In genomic region chr1:71053758-71054157, GRCh38 we compare ENCODE assay signal across 22 cellular contexts. TPM values are rescaled to one million over a fixed set of nuclear protein-coding genes. Genes with fewer than 3 reads are reported as not detected.
DNase-seq lines count a peak whose midpoint lies in the region; ATAC-seq, FAIRE-seq and TF ChIP-seq lines count a peak whose summit lies in the region.
"Had no signal": no experiment of that assay in that cellular context is flagged by ENCODE, and none has a peak within 500 bp of the region (broad histone marks: within the 10 kb centered on the region; RNA-seq: fewer than 3 reads in every experiment).

No MANE protein-coding gene starts in this region.

- no peak for TF ChIP-seq EP300 in K562 (IDR thresholded peaks at IDR 0.05; ENCODE audit: low read length)

- no TSS peak for BruUV-seq in K562 (replicated peaks; lab: Mats Ljungman, UMichigan)

- H2AFZ ChIP-seq in DND-41 (ENCODE audit: low read depth, low read length) (no peak overlapping the region), K562 (ENCODE audit: low read depth, low read length) (no peak overlapping the region)
- H2AFZ ChIP-seq: parathyroid adenoma had no signal

- H3K9me1 ChIP-seq in K562 (ENCODE audit: control insufficient read depth, insufficient read depth, low read length), result no peaks in the 10 kb centered on the region

- no peak for FAIRE-seq in K562 (lab: Jason Lieb, UNC)

- H4K20me1 ChIP-seq in DND-41 (ENCODE audit: insufficient read depth, low read length), result no peaks in the 10 kb centered on the region
- H4K20me1 ChIP-seq in K562 (replicated peaks; ENCODE audit: control insufficient read depth, insufficient read depth, low read length), result no peaks in the 10 kb centered on the region

- no peaks in the 10 kb centered on the region for H3K9me3 ChIP-seq in DND-41 (ENCODE audit: insufficient read depth, low read length, severe bottlenecking)
- H3K9me3 ChIP-seq in K562 (replicated peaks; ENCODE audit: control insufficient read depth, insufficient read depth, low read depth, low read length), result no peaks in the 10 kb centered on the region
- H3K9me3 ChIP-seq: sigmoid colon, thoracic aorta had no signal

- 63% methylated on average over 6 of the region's 7 CpGs for WGBS in K562 (ENCODE audit: insufficient coverage, low coverage, missing lambda C conversion rate)

- POLR2A ChIA-PET in K562 (lab: Yijun Ruan, JAX), result interaction anchor here (1.4 to 1.7 kb wide), 2 partner anchors 8 to 11 kb away, joined by 4 to 5 read pairs; no protein-coding TSS in a partner anchor

- H3K36me3 ChIP-seq in DND-41 (ENCODE audit: insufficient read depth, low read length), result peaks cover 10% of the 10 kb centered on the region
- H3K36me3 ChIP-seq in K562 (ENCODE audit: control insufficient read depth, insufficient read depth, low read length), result peaks cover 16% of the 10 kb centered on the region; the same call in 2 of the 3 replicates
- H3K36me3 ChIP-seq: thoracic aorta had no signal

- peak; percentile 21; the same call in 1 of the 3 replicates for ATAC-seq in DND-41 (ENCODE audit: insufficient read depth, low read depth)
- ATAC-seq in HG02610 (IDR thresholded peaks at IDR 0.05; ENCODE audit: unreplicated experiment), result peak; percentile 26
- ATAC-seq in K562, result peak; percentile 6; the same call in 1 of the 3 replicates
- ATAC-seq in sciatic nerve, result peak; percentile 26

- CTCF ChIA-PET in K562 (lab: Yijun Ruan, JAX; ENCODE audit: low intra/inter-chr PET ratio), result no interaction called here

- DNase-seq in DND-41 (no peak), K562 (ENCODE audit: extremely low read depth in 1 of 4, low spot score in 3 of 4) (no peak), sciatic nerve (ENCODE audit: low spot score) (no peak), globus pallidus (ENCODE audit: low spot score) (no peak), EL (no peak), caudate nucleus (lab: John Stamatoyannopoulos, UW) (no peak)
- DNase-seq: activated CD4-positive, alpha-beta T cell treated with anti-CD3 and anti-CD28 coated beads, Interleukin-2, amount 10 ng/mL, durations not matched to agents 24 days and 14 days; activated naive CD4-positive, alpha-beta T cell treated with anti-CD3 and anti-CD28 coated beads for 36 hours; activated T-cell treated with anti-CD3 and anti-CD28 coated beads, Interleukin-2, amount 50 U/mL, for 72 hours; AML-193; amniotic stem cell; CD8-positive, alpha-beta memory T cell; NCI-H1105 treated with DMSO at 0.1 percent for 48 hours; NCI-H2081 treated with DMSO at 0.1 percent for 48 hours; NCI-H510A treated with DMSO at 0.1 percent for 48 hours; nephron progenitor cell; sigmoid colon; T-cell had no signal

- H3K4me2 ChIP-seq in DND-41 (ENCODE audit: insufficient read depth, low read length) (no peak overlapping the region), K562 (ENCODE audit: insufficient read depth, low read length) (no peak overlapping the region)

- no peak for TF ChIP-seq POLR2A in K562 (conservative IDR thresholded peaks at IDR 0.05)

- H3K4me1 ChIP-seq in DND-41 (ENCODE audit: insufficient read depth, low read length) (no peaks in the 10 kb centered on the region), K562 (replicated peaks in 1 of 2; ENCODE audit: control insufficient read depth in 2 of 2, insufficient read depth in 2 of 2, low read length in 2 of 2) (peaks cover 0 to 5% of the 10 kb centered on the region in 2 experiments; a peak in 1 of 5 replicates)
- H3K4me1 ChIP-seq: parathyroid adenoma, sigmoid colon had no signal

- intact Hi-C loops in K562 (cut with micrococcal nuclease), result no loop called here
- intact Hi-C loops in sciatic nerve (cut with DNase I), result no loop called here

- TF ChIP-seq CTCF in DND-41 (IDR thresholded peaks at IDR 0.05; ENCODE audit: borderline replicate concordance, extremely low read depth, low read length, poor library complexity, severe bottlenecking), result no peak
- TF ChIP-seq CTCF in K562 (IDR thresholded peaks at IDR 0.05 in 2 of 3, conservative IDR thresholded peaks at IDR 0.05 in 1 of 3; ENCODE audit: insufficient read depth in 2 of 3, low read depth in 1 of 3, low read length in 3 of 3), result no peak

- H3K79me2 ChIP-seq in DND-41 (ENCODE audit: insufficient read depth, low read length) (no peaks in the 10 kb centered on the region), K562 (ENCODE audit: control insufficient read depth, insufficient read depth, low read length) (no peaks in the 10 kb centered on the region)
- H3K79me2 ChIP-seq: parathyroid adenoma had no signal

- no peak for TF ChIP-seq RAD21 in K562 (CRISPR knock-in tag; conservative IDR thresholded peaks at IDR 0.05 in 1 of 2, IDR thresholded peaks at IDR 0.05 in 1 of 2)

- H3K9ac ChIP-seq in DND-41 (ENCODE audit: low read depth, low read length) (no peak overlapping the region), K562 (ENCODE audit: insufficient read depth in 1 of 2, low read depth in 2 of 2, low read length in 2 of 2) (no peak overlapping the region)
- H3K9ac ChIP-seq: parathyroid adenoma had no signal

- H3K27me3 ChIP-seq in DND-41 (ENCODE audit: insufficient read depth, low read length, poor library complexity), result no peaks in the 10 kb centered on the region
- H3K27me3 ChIP-seq in K562 (ENCODE audit: control insufficient read depth in 2 of 2, insufficient read depth in 2 of 2, low read length in 2 of 2), result no peaks in the 10 kb centered on the region
- H3K27me3 ChIP-seq: sigmoid colon had no signal

- in situ Hi-C loops in K562 (cut with MboI), result loop anchor here (5.0 kb wide), 2 partner anchors 371 to 526 kb away; no protein-coding TSS in a partner anchor

- H3K27ac ChIP-seq in DND-41 (ENCODE audit: low read length) (no peak overlapping the region), K562 (ENCODE audit: extremely low read depth, low read depth, low read length) (no peak overlapping the region), caudate nucleus (ENCODE audit: low read depth, low read length) (no peak overlapping the region)
- H3K27ac ChIP-seq: parathyroid adenoma, sigmoid colon, thoracic aorta had no signal

- H3K4me3 ChIP-seq in DND-41 (ENCODE audit: low read depth in 1 of 2, low read length in 2 of 2) (no peak overlapping the region), K562 (no peak overlapping the region)
- H3K4me3 ChIP-seq: sigmoid colon, thoracic aorta had no signal

TF ChIP-seq in K562, 482 proteins besides CTCF, POLR2A, EP300 and RAD21:
- TF ChIP-seq HMG20A (CRISPR knock-in tag; conservative IDR thresholded peaks at IDR 0.05) (no peak), CAMTA2 (CRISPR knock-in tag; conservative IDR thresholded peaks at IDR 0.05) (no peak), MYNN (IDR thresholded peaks at IDR 0.05) (no peak), MYNN (CRISPR knock-in tag; IDR thresholded peaks at IDR 0.05) (no peak)

RNA-seq across cellular contexts. Expression of gene PTGER3, which starts 6.1 kb away (rescaled TPM):
- 14.8 and 15.1 TPM in 2 replicates for total RNA-seq in K562 (2011; cell fraction: chromatin; rRNA removed; ENCODE audit: low replicate concordance)
- 13.7 and 16.2 TPM in 2 replicates for total RNA-seq in K562 (2011; cell fraction: nucleolus; rRNA removed)
- total RNA-seq in K562 (2011; cell fraction: nucleoplasm; rRNA removed), result 13.1 and 24.9 TPM in 2 replicates
- total RNA-seq in K562 (2014; rRNA removed), result 14.2 and 26.2 TPM in 2 replicates
- total RNA-seq in K562 (2014; rRNA removed; fragmentation: Illumina TruSeq; extraction: Trizol), result 19.0 and 19.2 TPM in 2 replicates
- 18.4 and 20.0 TPM in 2 replicates for total RNA-seq in K562 (2015; rRNA removed; fragmentation: Illumina TruSeq; extraction: Trizol)
- 28.5 and 33.3 TPM in 2 replicates for total RNA-seq in K562 (2021)
- polyA plus RNA-seq in K562 (2011; rRNA removed), result 3.2 and 4.5 TPM in 2 replicates
- polyA plus RNA-seq in K562 (2011; cell fraction: cytosol; rRNA removed), result 3.3 and 10.5 TPM in 2 replicates
- polyA plus RNA-seq in K562 (2011; cell fraction: nucleus; rRNA removed), result 4.9 and 8.3 TPM in 2 replicates
- 15.2 and 16.0 TPM in 2 replicates for polyA plus RNA-seq in K562 (2012)
- 11.6 and 14.6 TPM in 2 replicates for polyA plus RNA-seq in K562 (2014; fragmentation: Illumina TruSeq; extraction: Trizol)
- 1 to 10 TPM; 3.8 to 5.1 TPM for polyA plus RNA-seq in K562 (2014; fragmentation: Nextera tagmentation; extraction: Ambion mirVana)
- 9.7 and 17.7 TPM in 2 replicates for polyA plus RNA-seq in K562 (2014; rRNA removed)
- polyA minus RNA-seq in K562 (2011; rRNA and poly(A)+ RNA removed), result 5.3 and 6.0 TPM in 2 replicates
- polyA minus RNA-seq in K562 (2011; cell fraction: cytosol; rRNA and poly(A)+ RNA removed), result 5.9 and 7.3 TPM in 2 replicates
- polyA minus RNA-seq in K562 (2011; cell fraction: nucleus; rRNA and poly(A)+ RNA removed), result 8.1 and 9.1 TPM in 2 replicates
- total RNA-seq in sciatic nerve, result 4.4 TPM
- total RNA-seq: CD8-positive, alpha-beta memory T cell; dermis microvascular lymphatic vessel endothelial cell had no signal
- polyA plus RNA-seq: CD8-positive, alpha-beta memory T cell had no signal

RNA-seq across cellular contexts. Expression of gene ZRANB2, which starts 27.1 kb away (rescaled TPM):
- 82.9 and 341 TPM in 2 replicates for total RNA-seq in K562 (2011; cell fraction: chromatin; rRNA removed; ENCODE audit: low replicate concordance)
- total RNA-seq in K562 (2011; cell fraction: nucleolus; rRNA removed), result 32.4 and 47.8 TPM in 2 replicates
- 107 and 212 TPM in 2 replicates for total RNA-seq in K562 (2011; cell fraction: nucleoplasm; rRNA removed)
- total RNA-seq in K562 (2014; rRNA removed) (80.8 and 86.5 TPM in 2 replicates), K562 (2014; rRNA removed; fragmentation: Illumina TruSeq; extraction: Trizol) (86.0 and 108 TPM in 2 replicates), K562 (2015; rRNA removed; fragmentation: Illumina TruSeq; extraction: Trizol) (75.5 and 88.3 TPM in 2 replicates), K562 (2021) (129 and 134 TPM in 2 replicates), sciatic nerve (119 TPM)
- polyA plus RNA-seq in K562 (2011; rRNA removed) (230 and 264 TPM in 2 replicates), K562 (2014; fragmentation: Illumina TruSeq; extraction: Trizol) (207 and 240 TPM in 2 replicates), K562 (2014; fragmentation: Nextera tagmentation; extraction: Ambion mirVana) (100 to 1,000 TPM; 194 to 244 TPM), K562 (2014; rRNA removed) (157 TPM in 2 replicates)
- polyA plus RNA-seq in K562 (2011; cell fraction: cytosol; rRNA removed), result 17.5 and 48.4 TPM in 2 replicates
- polyA plus RNA-seq in K562 (2011; cell fraction: nucleus; rRNA removed), result 309 and 554 TPM in 2 replicates
- 109 and 124 TPM in 2 replicates for polyA plus RNA-seq in K562 (2012)
- 108 and 129 TPM in 2 replicates for polyA minus RNA-seq in K562 (2011; rRNA and poly(A)+ RNA removed)
- polyA minus RNA-seq in K562 (2011; cell fraction: cytosol; rRNA and poly(A)+ RNA removed), result 28.0 and 33.2 TPM in 2 replicates
- polyA minus RNA-seq in K562 (2011; cell fraction: nucleus; rRNA and poly(A)+ RNA removed), result 82.8 and 171 TPM in 2 replicates
